Comparison of ENCODE assay signal across 8 cellular contexts in genomic region chr19:12695997-12696365, GRCh38. TPM values are rescaled to one million over a fixed set of nuclear protein-coding genes. Genes with fewer than 3 reads are reported as not detected.
A peak's percentile ranks its signal among the peaks of the same experiment; 100 is the strongest.
DNase-seq lines count a peak whose midpoint lies in the region; ATAC-seq and TF ChIP-seq lines count a peak whose summit lies in the region.

No MANE protein-coding gene starts in this region.

- WGBS in heart left ventricle, 4 donors, result 3 to 11% (median 3%) methylated on average over 10 to 36 of the region's 36 CpGs

- ATAC-seq in HG02623 (IDR thresholded peaks at IDR 0.05; ENCODE audit: unreplicated experiment) (peak; percentile 30), heart left ventricle (peak in 2 of 4 donors; percentile 7 to 30), gastrocnemius medialis (peak in 1 of 2 donors; percentile 19)

- in situ Hi-C loops in gastrocnemius medialis (cut with MboI; ENCODE audit: low sequenced_read_pairs in 4 of 4), result no loop called here

- H3K27me3 ChIP-seq in heart left ventricle (no peaks in the 10 kb centered on the region), gastrocnemius medialis (no peaks in the 10 kb centered on the region)

- H3K4me3 ChIP-seq in GM12865 (ENCODE audit: low read depth, low read length) (peak overlapping the region; percentile 70), heart left ventricle (peak overlapping the region; percentile 57 to 98 (median 88)), gastrocnemius medialis (peak overlapping the region; percentile 78 to 98 (median 95))

- H3K9me3 ChIP-seq in heart left ventricle (no peaks in the 10 kb centered on the region), gastrocnemius medialis (no peaks in the 10 kb centered on the region)

- intact Hi-C loops in heart left ventricle (cut with DNase I) (no loop called here), gastrocnemius medialis (cut with DNase I; ENCODE audit: low total_unique reads) (no loop called here)

- DNase-seq in GM12865 (ENCODE audit: low read depth) (no peak), heart left ventricle (no peak), gastrocnemius medialis (no peak), NOMO-1 treated with DMSO at 0.1 percent for 48 hours (lab: John Stamatoyannopoulos, UW; ENCODE audit: unreplicated experiment) (no peak), pons (ENCODE audit: low spot score) (no peak), amniotic stem cell (lab: John Stamatoyannopoulos, UW) (no peak)

- peaks cover 0 to 31% (median 21%) of the 10 kb centered on the region in 9 donors for H3K36me3 ChIP-seq in heart left ventricle
- H3K36me3 ChIP-seq in gastrocnemius medialis, result peaks cover 0 to 13% of the 10 kb centered on the region in 2 donors

- TF ChIP-seq POLR2A in heart left ventricle (IDR thresholded peaks at IDR 0.05) (no peak), gastrocnemius medialis (IDR thresholded peaks at IDR 0.05) (no peak)

- H3K4me1 ChIP-seq in heart left ventricle, result peaks cover 0 to 22% (median 13%) of the 10 kb centered on the region in 12 donors
- H3K4me1 ChIP-seq in gastrocnemius medialis, result peaks cover 9 to 16% of the 10 kb centered on the region in 2 donors

- TF ChIP-seq CTCF in GM12865 (IDR thresholded peaks at IDR 0.05; ENCODE audit: insufficient read depth, low read depth, low read length, missing control alignments) (no peak), VCaP (conservative IDR thresholded peaks at IDR 0.05) (no peak), heart left ventricle (IDR thresholded peaks at IDR 0.05) (no peak), gastrocnemius medialis (IDR thresholded peaks at IDR 0.05 in 4 of 5, conservative IDR thresholded peaks at IDR 0.05 in 1 of 5) (no peak)

- H3K27ac ChIP-seq in VCaP (peak overlapping the region; percentile 77), heart left ventricle (peak overlapping the region in 7 of 12 donors; percentile 71 to 91 (median 87)), gastrocnemius medialis (peak overlapping the region; percentile 76 to 92 (median 86))

RNA-seq across cellular contexts. Expression of gene FBXW9, which starts 0.5 kb away (rescaled TPM):
- total RNA-seq in heart left ventricle (1 to 10 TPM; 1.5 to 3.6 (median 2.4) TPM), gastrocnemius medialis (1 to 10 TPM; 2.5 to 5.8 (median 3.3) TPM)
- polyA plus RNA-seq in heart left ventricle, result 1 to 10 TPM; 1.0 to 5.0 TPM

RNA-seq across cellular contexts. Expression of gene GNG14, which starts 8.2 kb away (rescaled TPM):
- total RNA-seq in heart left ventricle (not detected), gastrocnemius medialis (not detected)
- not detected for polyA plus RNA-seq in heart left ventricle

RNA-seq across cellular contexts. Expression of gene DHPS, which starts 14.3 kb away (rescaled TPM):
- 100 to 1,000 TPM in 1 of 9 donors, 10 to 100 TPM in 8; 47.6 to 121 (median 54.6) TPM for total RNA-seq in heart left ventricle
- 10 to 100 TPM; 57.2 to 57.6 TPM for polyA plus RNA-seq in heart left ventricle
- total RNA-seq in gastrocnemius medialis, result 100 to 1,000 TPM; 115 to 184 (median 127) TPM

RNA-seq across cellular contexts. Expression of gene TNPO2, which starts 27.8 kb away (rescaled TPM):
- 10 to 100 TPM; 33.7 to 57.4 (median 42.6) TPM for total RNA-seq in heart left ventricle
- polyA plus RNA-seq in heart left ventricle, result 10 to 100 TPM; 18.0 to 29.2 TPM
- 10 to 100 TPM; 32.1 to 49.9 (median 42.0) TPM for total RNA-seq in gastrocnemius medialis

RNA-seq across cellular contexts. Expression of gene WDR83, which starts 29.4 kb away (rescaled TPM):
- total RNA-seq in heart left ventricle, result 1 to 10 TPM; 6.0 to 9.2 (median 7.8) TPM
- polyA plus RNA-seq in heart left ventricle, result 10 to 100 TPM; 12.3 to 13.0 TPM
- 1 to 10 TPM; 2.2 to 8.4 (median 3.7) TPM for total RNA-seq in gastrocnemius medialis
